In genomic region chr12:49871811-49872251, GRCh38 we compare ENCODE assay signal across 9 cellular contexts. TPM values are rescaled to one million over a fixed set of nuclear protein-coding genes. Genes with fewer than 3 reads are reported as not detected.
DNase-seq lines count a peak whose midpoint lies in the region; TF ChIP-seq lines count a peak whose summit lies in the region.
"Not testable (repeated sequence)": the region's sequence is repeated elsewhere in the genome, so short reads cannot be mapped to it uniquely, and the experiment has no call there.
"Had no signal": no experiment of that assay in that cellular context is flagged by ENCODE, and none has a peak within 500 bp of the region (broad histone marks: within the 10 kb centered on the region; RNA-seq: fewer than 3 reads in every experiment).

No MANE protein-coding gene starts in this region.

- H3K4me3 Mint-ChIP-seq in Caco-2 (ENCODE audit: unreplicated experiment); endodermal cell: not testable (repeated sequence)

- CTCF ChIA-PET in Caco-2 (lab: Charles Lee) = interaction anchor here (1.1 kb wide), 1 partner anchor 23 kb away, joined by 3 read pairs; no protein-coding TSS in a partner anchor

- not testable (repeated sequence) for H2BK5ac ChIP-seq in mesenchymal stem cell (ENCODE audit: low read depth, low read length, poor library complexity, severe bottlenecking)

- POLR2A ChIA-PET in Caco-2 (lab: Charles Lee) = interaction anchor here (0.6 kb wide), 2 partner anchors 45 to 179 kb away, joined by 3 to 5 read pairs; no protein-coding TSS in a partner anchor

- DNase-seq in Caco-2, endodermal cell: not testable (repeated sequence)
- DNase-seq in NCI-H226 = peak; percentile 36
- DNase-seq in cardiac septum (ENCODE audit: low spot score) = peak; percentile 51
- peak; percentile 57 for DNase-seq in mesenchymal stem cell
- peak; percentile 44 for DNase-seq in posterior vena cava (ENCODE audit: low spot score)

- BruUV-seq in Caco-2 (replicated peaks; lab: Mats Ljungman, UMichigan) = not testable (repeated sequence)

- 86 to 94% methylated on average over 4 to 8 of the region's 8 CpGs for WGBS in endodermal cell (ENCODE audit: insufficient coverage in 1 of 2, insufficient read length in 1 of 2), 2 experiments
- WGBS in mesenchymal stem cell = 82% methylated on average over 7 of the region's 8 CpGs

- H3K9me3 Mint-ChIP-seq in Caco-2 (ENCODE audit: unreplicated experiment); endodermal cell: not testable (repeated sequence)

- not testable (repeated sequence) for H3K9me3 ChIP-seq in Caco-2; endodermal cell (ENCODE audit: control insufficient read depth, low read length); mesenchymal stem cell (ENCODE audit: control insufficient read depth, low read length)

- not testable (repeated sequence) for H3K79me1 ChIP-seq in mesenchymal stem cell (replicated peaks; ENCODE audit: low read length, poor library complexity, severe bottlenecking)

- H2BK120ac ChIP-seq in mesenchymal stem cell (ENCODE audit: low read depth, low read length) = peak overlapping the region; percentile 45

- peak overlapping the region; percentile 26 for H3K27ac Mint-ChIP-seq in Caco-2 (ENCODE audit: unreplicated experiment)
- H3K27ac Mint-ChIP-seq in endodermal cell = not testable (repeated sequence)

- H3K14ac ChIP-seq in mesenchymal stem cell (ENCODE audit: low read length in 2 of 2) = peak overlapping the region in 1 of 2 experiments; percentile 45

- H3K4ac ChIP-seq in mesenchymal stem cell (ENCODE audit: low read depth in 1 of 2, low read length in 2 of 2) = not testable (repeated sequence)

- intact Hi-C loops in Caco-2 (cut with micrococcal nuclease; ENCODE audit: unreplicated experiment); cardiac septum (cut with DNase I); posterior vena cava (cut with DNase I): not testable (repeated sequence)

- not testable (repeated sequence) for H2AK5ac ChIP-seq in mesenchymal stem cell (ENCODE audit: low read length, severe bottlenecking)

- H3K27ac ChIP-seq in angular gyrus (ENCODE audit: low read depth, low read length) = peak overlapping the region; percentile 93
- peak overlapping the region; percentile 85 for H3K27ac ChIP-seq in endodermal cell (ENCODE audit: low read depth, low read length)
- not testable (repeated sequence) for H3K27ac ChIP-seq in mesenchymal stem cell (ENCODE audit: low read length, poor library complexity, severe bottlenecking)

- peak overlapping the region; percentile 32 for H4K8ac ChIP-seq in mesenchymal stem cell (ENCODE audit: low read length)

- TF ChIP-seq CTCF in Caco-2 (IDR thresholded peaks at IDR 0.05; ENCODE audit: insufficient read depth in 1 of 2, low read depth in 1 of 2, low read length in 1 of 2, severe bottlenecking in 1 of 2, unreplicated experiment in 1 of 2); endodermal cell (conservative IDR thresholded peaks at IDR 0.05): not testable (repeated sequence)

- H3K4me1 Mint-ChIP-seq in Caco-2 (ENCODE audit: low read depth, unreplicated experiment) = peaks cover 28% of the 10 kb centered on the region
- H3K4me1 Mint-ChIP-seq in endodermal cell = not testable (repeated sequence)

- H3K4me1 ChIP-seq in Caco-2 (peaks cover 39% of the 10 kb centered on the region), mesenchymal stem cell (ENCODE audit: control insufficient read depth, insufficient read depth, low read depth, low read length) (peaks cover 12% of the 10 kb centered on the region)
- not testable (repeated sequence) for H3K4me1 ChIP-seq in endodermal cell (ENCODE audit: control insufficient read depth, insufficient read depth, low read length)

- not testable (repeated sequence) for H3K36me3 ChIP-seq in Caco-2 (ENCODE audit: control insufficient read depth, insufficient read depth, low read length); endodermal cell (ENCODE audit: control insufficient read depth, insufficient read depth, low read length); mesenchymal stem cell (ENCODE audit: control insufficient read depth in 1 of 2, insufficient read depth in 2 of 2, low read depth in 1 of 2, low read length in 2 of 2)

- H3K4me2 ChIP-seq in mesenchymal stem cell (ENCODE audit: low read length, poor library complexity, severe bottlenecking) = not testable (repeated sequence)

- H4K91ac ChIP-seq in mesenchymal stem cell (ENCODE audit: low read length) = peak overlapping the region; percentile 61

- peak overlapping the region in 1 of 2 experiments; percentile 54 for H2BK12ac ChIP-seq in mesenchymal stem cell (ENCODE audit: low read length in 2 of 2)

- not testable (repeated sequence) for H3K23ac ChIP-seq in mesenchymal stem cell (ENCODE audit: low read length in 2 of 2)

- not testable (repeated sequence) for H3K9ac ChIP-seq in endodermal cell (ENCODE audit: extremely low read depth, low read length, poor library complexity, severe bottlenecking)
- peak overlapping the region; percentile 52 for H3K9ac ChIP-seq in mesenchymal stem cell (ENCODE audit: low read length)

- not testable (repeated sequence) for H3K27me3 Mint-ChIP-seq in Caco-2 (ENCODE audit: insufficient read depth, unreplicated experiment)
- H3K27me3 Mint-ChIP-seq in endodermal cell (ENCODE audit: insufficient read depth) = peaks cover 14% of the 10 kb centered on the region

- not testable (repeated sequence) for H3K4me3 ChIP-seq in Caco-2 (ENCODE audit: low read depth, low read length); endodermal cell (ENCODE audit: low read length); mesenchymal stem cell (ENCODE audit: insufficient read depth in 1 of 2, low read depth in 1 of 2, low read length in 2 of 2)

- not testable (repeated sequence) for H3K27me3 ChIP-seq in Caco-2 (replicated peaks; ENCODE audit: control insufficient read depth, insufficient read depth, low read length); endodermal cell (ENCODE audit: control insufficient read depth, insufficient read depth, low read length, poor library complexity, severe bottlenecking)
- peaks cover under 1 to 18% of the 10 kb centered on the region in 2 experiments for H3K27me3 ChIP-seq in mesenchymal stem cell (ENCODE audit: control insufficient read depth in 1 of 2, insufficient read depth in 1 of 2, low read length in 2 of 2)

- peak overlapping the region in 1 of 2 experiments; percentile 41 for H3K18ac ChIP-seq in mesenchymal stem cell (ENCODE audit: low read depth in 1 of 2, low read length in 2 of 2)

- not testable (repeated sequence) for H3K36me3 Mint-ChIP-seq in Caco-2 (ENCODE audit: insufficient read depth, unreplicated experiment); endodermal cell (ENCODE audit: low read depth)

- not testable (repeated sequence) for H2BK15ac ChIP-seq in mesenchymal stem cell (ENCODE audit: low read depth, poor library complexity, severe bottlenecking)

- H2AFZ ChIP-seq in mesenchymal stem cell (ENCODE audit: low read depth, low read length) = not testable (repeated sequence)

RNA-seq across cellular contexts. Expression of gene BCDIN3D, which starts 28.9 kb away (rescaled TPM):
- 5.7 and 6.6 TPM in 2 replicates for total RNA-seq in Caco-2 (2022)
- 1 to 10 TPM; 2.8 to 3.8 TPM for total RNA-seq in endodermal cell
- polyA plus RNA-seq in endodermal cell (2013, experiment 1 of 2) = 4.8 TPM
- 5.1 TPM for polyA plus RNA-seq in endodermal cell (2013, experiment 2 of 2)
- total RNA-seq in cardiac septum = 2.6 TPM
- 4.1 TPM for polyA plus RNA-seq in mesenchymal stem cell (2013, experiment 1 of 2)
- polyA plus RNA-seq in mesenchymal stem cell (2013, experiment 2 of 2) = 4.4 TPM
- total RNA-seq in posterior vena cava = 1 to 10 TPM; 2.5 to 4.0 TPM

RNA-seq across cellular contexts. Expression of gene FAIM2, which starts 31.9 kb away (rescaled TPM):
- total RNA-seq in Caco-2 (2022) (0.07 and 0.09 TPM in 2 replicates), endodermal cell (not detected), cardiac septum (1.7 TPM), posterior vena cava (1 to 10 TPM; 1.8 to 2.5 TPM)
- 4.4 TPM for polyA plus RNA-seq in endodermal cell (2013, experiment 1 of 2)
- polyA plus RNA-seq in endodermal cell (2013, experiment 2 of 2) = 3.2 TPM
- polyA plus RNA-seq in mesenchymal stem cell (2013, experiment 1 of 2) = 0.30 TPM
- polyA plus RNA-seq in mesenchymal stem cell (2013, experiment 2 of 2) = 0.27 TPM
- total RNA-seq: A673; CD4-positive, alpha-beta T cell had no signal

RNA-seq across cellular contexts. Expression of gene NCKAP5L, which starts 43.6 kb away (rescaled TPM):
- total RNA-seq in Caco-2 (2022) = 17.8 and 19.5 TPM in 2 replicates
- total RNA-seq in endodermal cell = 10 to 100 TPM; 21.2 to 24.1 TPM
- polyA plus RNA-seq in endodermal cell (2013, experiment 1 of 2) = 28.0 TPM
- 25.4 TPM for polyA plus RNA-seq in endodermal cell (2013, experiment 2 of 2)
- total RNA-seq in cardiac septum = 26.5 TPM
- polyA plus RNA-seq in mesenchymal stem cell (2013, experiment 1 of 2) = 23.5 TPM
- polyA plus RNA-seq in mesenchymal stem cell (2013, experiment 2 of 2) = 22.0 TPM
- 10 to 100 TPM; 16.2 to 22.4 TPM for total RNA-seq in posterior vena cava
